Comparison of ENCODE assay signal across 1 cellular context in genomic region chr14:103847954-103848719, GRCh38.
TF ChIP-seq lines count a peak whose summit lies in the region.

No MANE protein-coding gene starts in this region.

TF ChIP-seq in HepG2, 621 proteins besides CTCF, POLR2A, EP300 and RAD21 (continued from another document):
- TF ChIP-seq ZNF451 (CRISPR knock-in tag; IDR thresholded peaks at IDR 0.05) (no peak), ZNF674 (CRISPR knock-in tag; IDR thresholded peaks at IDR 0.05; ENCODE audit: low read depth) (no peak), PRDM15 (CRISPR knock-in tag; IDR thresholded peaks at IDR 0.05) (no peak), ZNF383 (CRISPR knock-in tag; IDR thresholded peaks at IDR 0.05; ENCODE audit: borderline replicate concordance) (no peak), TBX3 (IDR thresholded peaks at IDR 0.05; ENCODE audit: borderline replicate concordance) (no peak), NCOA1 (CRISPR knock-in tag; IDR thresholded peaks at IDR 0.05) (no peak), PHF5A (CRISPR knock-in tag; IDR thresholded peaks at IDR 0.05; ENCODE audit: low read depth, unreplicated experiment) (no peak), PLSCR1 (CRISPR knock-in tag; IDR thresholded peaks at IDR 0.05; ENCODE audit: borderline replicate concordance) (no peak), TARDBP (CRISPR knock-in tag; IDR thresholded peaks at IDR 0.05) (no peak), HDAC6 (IDR thresholded peaks at IDR 0.05; ENCODE audit: low read depth, low read length) (no peak), KDM4B (CRISPR knock-in tag; IDR thresholded peaks at IDR 0.05) (no peak), ZNF570 (CRISPR knock-in tag; IDR thresholded peaks at IDR 0.05; ENCODE audit: borderline replicate concordance) (no peak)
